In genomic region chr11:131652231-131652630, GRCh38 we compare ENCODE assay signal across 27 cellular contexts.
A peak's percentile ranks its signal among the peaks of the same experiment; 100 is the strongest.
DNase-seq lines count a peak whose midpoint lies in the region; ATAC-seq, FAIRE-seq and TF ChIP-seq lines count a peak whose summit lies in the region.
"Had no signal": no experiment of that assay in that cellular context is flagged by ENCODE, and none has a peak within 500 bp of the region (broad histone marks: within the 10 kb centered on the region; RNA-seq: fewer than 3 reads in every experiment).

No MANE protein-coding gene starts in this region.

- H3K79me2 ChIP-seq in DND-41 (ENCODE audit: insufficient read depth, low read length) (no peaks in the 10 kb centered on the region), Loucy (ENCODE audit: insufficient read depth, low read length) (peaks cover 21% of the 10 kb centered on the region), H1 (ENCODE audit: control insufficient read depth in 1 of 2, insufficient read depth in 2 of 2, low read length in 2 of 2) (no peaks in the 10 kb centered on the region)

- H4K91ac ChIP-seq in H1 (replicated peaks; ENCODE audit: insufficient read length, low read length), result peak overlapping the region; percentile 61

- peak overlapping the region; percentile 74 for H3K27ac ChIP-seq in DND-41 (ENCODE audit: low read length)
- no peak overlapping the region for H3K27ac ChIP-seq in H1 (ENCODE audit: low read depth, low read length)
- H3K27ac ChIP-seq: A549; BLaER1 treated with 17β-estradiol and CSF1 and Interleukin-3, amounts not matched to agents 10 nM and 100 nM; GM23248; RWPE1 had no signal

- no peak for TF ChIP-seq POLR2A in H1 (IDR thresholded peaks at IDR 0.05; ENCODE audit: control extremely low read depth in 1 of 2, low read depth in 2 of 2, low read length in 2 of 2)

- H2BK20ac ChIP-seq in H1 (ENCODE audit: low read length), result peak overlapping the region; percentile 41; the same call in 1 of the 2 replicates

- H2BK120ac ChIP-seq in H1 (replicated peaks; ENCODE audit: low read depth, low read length), result peak overlapping the region; percentile 45

- CTCF ChIA-PET in H1 (lab: Charles Lee; ENCODE audit: partially characterized antibody), result interaction anchor here (0.7 to 31.3 kb wide), 6 partner anchors 10 to 71 kb away, joined by 3 to 1023 read pairs (median 3); no protein-coding TSS in a partner anchor

- no peaks in the 10 kb centered on the region for H3K23me2 ChIP-seq in H1 (ENCODE audit: low read depth, low read length)

- H2BK5ac ChIP-seq in H1 (ENCODE audit: low read depth, low read length), result peak overlapping the region; percentile 14; the same call in 1 of the 2 replicates

- peak overlapping the region; percentile 42; the same call in 1 of the 2 replicates for H2BK12ac ChIP-seq in H1 (ENCODE audit: low read depth, low read length)

- POLR2A ChIA-PET in H1 (lab: Charles Lee; ENCODE audit: partially characterized antibody), result no interaction called here

- no peaks in the 10 kb centered on the region; the same call in 1 of the 2 replicates for H3K79me1 ChIP-seq in H1 (ENCODE audit: low read depth, low read length)

- H2AK5ac ChIP-seq in H1 (ENCODE audit: low read depth, low read length), result 0 out of 2 replicates have a peak overlapping the region, but pooled peaks have one; percentile 46

- H3K9me3 ChIP-seq in DND-41 (ENCODE audit: insufficient read depth, low read length, severe bottlenecking), result no peaks in the 10 kb centered on the region
- H3K9me3 ChIP-seq in Loucy (ENCODE audit: insufficient read depth, low read depth, low read length), result no peaks in the 10 kb centered on the region
- H3K9me3 ChIP-seq in H1 (ENCODE audit: insufficient read depth in 2 of 2, low read depth in 1 of 2, low read length in 1 of 2), result no peaks in the 10 kb centered on the region
- H3K9me3 ChIP-seq: A549, HAP-1 had no signal

- no peaks in the 10 kb centered on the region for H3K36me3 ChIP-seq in DND-41 (ENCODE audit: insufficient read depth, low read length)
- H3K36me3 ChIP-seq in Loucy (ENCODE audit: insufficient read depth, low read length), result no peaks in the 10 kb centered on the region
- no peaks in the 10 kb centered on the region for H3K36me3 ChIP-seq in H1 (ENCODE audit: control insufficient read depth in 2 of 4, insufficient read depth in 4 of 4, low read length in 3 of 4)
- H3K36me3 ChIP-seq: BLaER1 treated with 17β-estradiol and CSF1 and Interleukin-3, amounts not matched to agents 10 nM and 100 nM; HAP-1 had no signal

- no peak overlapping the region for H3K4me3 ChIP-seq in DND-41 (ENCODE audit: low read depth in 1 of 2, low read length in 2 of 2)
- no peak overlapping the region for H3K4me3 ChIP-seq in Loucy (ENCODE audit: low read length, poor library complexity, severe bottlenecking)
- H3K4me3 ChIP-seq in H1 (ENCODE audit: extremely low read depth in 1 of 4, insufficient read depth in 2 of 4, low read depth in 3 of 4, low read length in 4 of 4), result no peak overlapping the region
- H3K4me3 ChIP-seq: A549; BLaER1 treated with 17β-estradiol and CSF1 and Interleukin-3, amounts not matched to agents 10 nM and 100 nM; GM23248; HAP-1 had no signal

- TF ChIP-seq CTCF in DND-41 (IDR thresholded peaks at IDR 0.05; ENCODE audit: borderline replicate concordance, extremely low read depth, low read length, poor library complexity, severe bottlenecking) (no peak), Loucy (conservative IDR thresholded peaks at IDR 0.05; ENCODE audit: low read length) (no peak), H1 (IDR thresholded peaks at IDR 0.05; ENCODE audit: control extremely low read depth in 1 of 3, insufficient read depth in 1 of 3, low read depth in 1 of 3, low read length in 3 of 3) (no peak)

- H3K56ac ChIP-seq in H1 (replicated peaks; ENCODE audit: insufficient read length, low read depth, low read length), result no peak overlapping the region

- no peak for TF ChIP-seq EP300 in H1 (IDR thresholded peaks at IDR 0.05; ENCODE audit: borderline replicate concordance in 1 of 2, low read depth in 2 of 2, low read length in 2 of 2)

- no peaks in the 10 kb centered on the region for H3K9me2 ChIP-seq in Loucy (replicated peaks; ENCODE audit: low read depth, low read length)

- H3K18ac ChIP-seq in H1 (ENCODE audit: extremely low read depth, low read length), result peak overlapping the region; percentile 43; the same call in 1 of the 2 replicates

- no peak overlapping the region for H4K5ac ChIP-seq in H1 (ENCODE audit: insufficient read length, low read depth, low read length)

- peak overlapping the region; percentile 65; the same call in 1 of the 2 replicates for H2BK15ac ChIP-seq in H1 (ENCODE audit: low read length)

- H3K27me3 ChIP-seq in DND-41 (ENCODE audit: insufficient read depth, low read length, poor library complexity) (no peaks in the 10 kb centered on the region), Loucy (ENCODE audit: insufficient read depth, low read length, poor library complexity, severe bottlenecking) (no peaks in the 10 kb centered on the region), H1 (replicated peaks in 1 of 4; ENCODE audit: control insufficient read depth in 3 of 4, extremely low read depth in 1 of 4, insufficient read depth in 3 of 4, low read length in 3 of 4) (no peaks in the 10 kb centered on the region)

- no peak for TF ChIP-seq RAD21 in H1 (IDR thresholded peaks at IDR 0.05 in 1 of 2, conservative IDR thresholded peaks at IDR 0.05 in 1 of 2; ENCODE audit: low read depth in 2 of 2, low read length in 2 of 2)

- H3K14ac ChIP-seq in H1 (ENCODE audit: insufficient read length), result no peak overlapping the region

- H3F3A ChIP-seq in Loucy (ENCODE audit: low read depth), result no peaks in the 10 kb centered on the region

- WGBS in H1 (ENCODE audit: extremely low coverage in 1 of 2, insufficient coverage in 1 of 2, insufficient read length in 1 of 2, insufficient replicate concordance in 2 of 2, low coverage in 1 of 2, low lambda C conversion rate in 2 of 2, missing lambda C conversion rate in 1 of 2), 2 experiments, result 84% methylated on average over 2 of the region's 2 CpGs; no CpG with 5 or more reads in 1 of the 2 experiments

- no peaks in the 10 kb centered on the region for H4K20me1 ChIP-seq in DND-41 (ENCODE audit: insufficient read depth, low read length)
- H4K20me1 ChIP-seq in Loucy (ENCODE audit: insufficient read depth, low read length, poor library complexity, severe bottlenecking), result no peaks in the 10 kb centered on the region
- no peaks in the 10 kb centered on the region for H4K20me1 ChIP-seq in H1 (replicated peaks in 1 of 2; ENCODE audit: control insufficient read depth in 1 of 2, insufficient read depth in 2 of 2, low read length in 2 of 2)

- DNase-seq in DND-41 (no peak), H1 (ENCODE audit: low read depth in 1 of 2, low spot score in 2 of 2) (no peak), left lobe of liver (ENCODE audit: low spot score) (no peak), T1000 (lab: John Stamatoyannopoulos, UW) (no peak)
- DNase-seq: AML-193; CD4-positive, alpha-beta T cell; COR-L47; DMS53; GM23248; HFFc6; Karpas-422; MV-4-11; NCI-H1105; NCI-H1436 treated with DMSO at 0.1 percent for 48 hours; NCI-H1930; NCI-H446 treated with DMSO at 0.1 percent for 48 hours; NCI-H526; SHP77; T-cell had no signal

- H2AFZ ChIP-seq in DND-41 (ENCODE audit: low read depth, low read length) (no peak overlapping the region), Loucy (ENCODE audit: low read length) (no peak overlapping the region), H1 (ENCODE audit: low read length) (no peak overlapping the region)
- H2AFZ ChIP-seq: GM23248 had no signal

- H3K4me2 ChIP-seq in DND-41 (ENCODE audit: insufficient read depth, low read length) (no peak overlapping the region), Loucy (ENCODE audit: low read depth, low read length, poor library complexity, severe bottlenecking) (peak overlapping the region; percentile 5), H1 (ENCODE audit: insufficient read depth in 1 of 2, low read depth in 2 of 2, low read length in 2 of 2) (no peak overlapping the region)
- H3K4me2 ChIP-seq: A549 had no signal

- H3K4ac ChIP-seq in H1 (replicated peaks; ENCODE audit: insufficient read length, low read depth, low read length), result peak overlapping the region; percentile 20

- H3K23ac ChIP-seq in H1 (ENCODE audit: insufficient read length), result no peak overlapping the region

- ATAC-seq in DND-41 (ENCODE audit: insufficient read depth, low read depth) (no peak), GM19328 (IDR thresholded peaks at IDR 0.05; ENCODE audit: unreplicated experiment) (no peak), left lobe of liver (no peak), GM21723 (IDR thresholded peaks at IDR 0.05; ENCODE audit: unreplicated experiment) (no peak)
- ATAC-seq: A549, T-cell had no signal

- no peak overlapping the region for H4K8ac ChIP-seq in H1 (ENCODE audit: extremely low read depth, insufficient read depth, low read length)

- H3K9ac ChIP-seq in DND-41 (ENCODE audit: low read depth, low read length), result no peak overlapping the region
- H3K9ac ChIP-seq in Loucy (ENCODE audit: low read depth, low read length, poor library complexity, severe bottlenecking), result peak overlapping the region; percentile 55
- H3K9ac ChIP-seq in H1 (replicated peaks in 1 of 4; ENCODE audit: extremely low read depth in 1 of 4, low read depth in 3 of 4, low read length in 3 of 4), result no peak overlapping the region
- H3K9ac ChIP-seq: BLaER1 treated with 17β-estradiol and CSF1 and Interleukin-3, amounts not matched to agents 10 nM and 100 nM; GM23248 had no signal

- peaks cover 65% of the 10 kb centered on the region for H3K4me1 ChIP-seq in DND-41 (ENCODE audit: insufficient read depth, low read length)
- H3K4me1 ChIP-seq in Loucy (ENCODE audit: insufficient read depth, low read length, poor library complexity, severe bottlenecking), result peaks cover 84% of the 10 kb centered on the region
- peaks cover 13 to 35% (median 26%) of the 10 kb centered on the region in 4 experiments; a peak in 5 of 7 replicates for H3K4me1 ChIP-seq in H1 (replicated peaks in 1 of 4; ENCODE audit: control insufficient read depth in 3 of 4, insufficient read depth in 4 of 4, low read length in 3 of 4)
- H3K4me1 ChIP-seq: A549, HAP-1 had no signal

- FAIRE-seq in H1 (lab: Jason Lieb, UNC), result no peak
- FAIRE-seq: A549, GM12892 had no signal

TF ChIP-seq in H1, 55 proteins besides CTCF, POLR2A, EP300 and RAD21 (continues in another document):
- TF ChIP-seq SAP30 (IDR thresholded peaks at IDR 0.05; ENCODE audit: insufficient read depth, insufficient replicate concordance, low read length), result no peak
- no peak for TF ChIP-seq POLR2AphosphoS5 (IDR thresholded peaks at IDR 0.05; ENCODE audit: low read depth, low read length)
- no peak for TF ChIP-seq TAF7 (optimal IDR thresholded peaks at IDR 0.05; ENCODE audit: borderline replicate concordance, low read depth, low read length)
- TF ChIP-seq ATF3 (IDR thresholded peaks at IDR 0.05; ENCODE audit: insufficient read depth, low read depth, low read length), result no peak
